ENCODE assay signal across 21 cellular contexts in the genomic region with DNA sequence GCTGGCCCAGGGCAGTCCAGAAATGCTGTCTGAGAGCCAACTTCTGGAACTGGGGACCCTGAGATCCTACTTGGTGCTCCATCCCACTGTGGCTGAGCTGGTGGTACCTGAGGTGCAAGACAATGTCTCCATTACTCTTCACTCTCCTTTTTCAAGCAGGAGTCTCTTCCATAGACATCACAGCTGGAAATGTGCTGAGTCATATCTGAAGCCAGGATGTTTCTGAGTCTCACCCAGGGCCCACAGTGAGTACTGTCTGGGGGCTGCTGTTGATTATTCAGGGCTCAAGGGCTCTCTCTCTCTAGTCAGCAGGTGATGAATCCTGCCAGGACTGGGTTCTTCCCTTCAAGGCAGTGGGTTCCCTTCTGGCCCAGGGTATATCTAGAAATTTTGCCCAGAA.
DNase-seq lines count a peak whose midpoint lies in the region; ATAC-seq and TF ChIP-seq lines count a peak whose summit lies in the region.
"Had no signal": no experiment of that assay in that cellular context is flagged by ENCODE, and none has a peak within 500 bp of the region (broad histone marks: within the 10 kb centered on the region; RNA-seq: fewer than 3 reads in every experiment).

No MANE protein-coding gene starts in this region.

- CTCF ChIA-PET in AG04450 (lab: Charles Lee), result interaction anchor here (1.1 to 2.2 kb wide), 5 partner anchors 110 to 468 kb away, joined by 3 to 20 read pairs (median 4); no protein-coding TSS in a partner anchor

- in situ Hi-C loops in KBM-7 (cut with MboI; ENCODE audit: low pct_unique_long_range_greater_than_20kb, low sequenced_read_pairs), result no loop called here

- H3K27me3 ChIP-seq in AG04450 (ENCODE audit: control insufficient read depth, insufficient read depth, low read length), result no peaks in the 10 kb centered on the region
- H3K27me3 ChIP-seq: SJSA1 had no signal

- ATAC-seq in HG02973 (IDR thresholded peaks at IDR 0.05; ENCODE audit: unreplicated experiment), result no peak
- ATAC-seq in GM21515 (IDR thresholded peaks at IDR 0.05; ENCODE audit: unreplicated experiment), result no peak
- ATAC-seq in GM21447 (IDR thresholded peaks at IDR 0.05; ENCODE audit: unreplicated experiment), result no peak
- ATAC-seq: left colon; naive thymus-derived CD8-positive, alpha-beta T cell had no signal

- TF ChIP-seq CTCF in AG04450 (IDR thresholded peaks at IDR 0.05; ENCODE audit: low read depth, low read length) (no peak), choroid plexus epithelial cell (conservative IDR thresholded peaks at IDR 0.05; ENCODE audit: low read depth, low read length) (no peak)

- no peak for DNase-seq in AG04450 (ENCODE audit: low read depth, low spot score)
- peak; percentile 28 for DNase-seq in LHCN-M2 (ENCODE audit: low read depth)
- DNase-seq in choroid plexus epithelial cell (ENCODE audit: low read depth), result peak; percentile 54
- DNase-seq in iris pigment epithelial cell (ENCODE audit: low read depth), result peak; percentile 24
- no peak for DNase-seq in KBM-7
- DNase-seq: activated CD4-positive, CD25-positive, alpha-beta regulatory T cell treated with anti-CD3 and anti-CD28 coated beads, Interleukin-2, amount 50 U/mL, for 72 hours; activated T-cell treated with anti-CD3 and anti-CD28 coated beads, Interleukin-2, amount 50 U/mL, for 24 hours; H9; left colon; naive thymus-derived CD8-positive, alpha-beta T cell; NCI-H1092 treated with DMSO at 0.1 percent for 48 hours; NCI-H187 treated with DMSO at 0.1 percent for 48 hours; NCI-H526 treated with DMSO at 0.1 percent for 48 hours; stimulated activated CD4-positive, alpha-beta T cell treated with anti-CD3 and anti-CD28 coated beads, Interleukin-12 subunit alpha, Interleukin-12 subunit beta, amount 100 ng/mL, for 4 hours; stimulated activated CD4-positive, alpha-beta T cell treated with anti-CD3 and anti-CD28 coated beads, Interleukin-4, amount 100 ng/mL, for 4 hours; stimulated activated naive CD4-positive, alpha-beta T cell; T-helper 1 cell had no signal

- peak overlapping the region; percentile 39 for H3K27ac ChIP-seq in AG04450 (ENCODE audit: low read depth, low read length)
- H3K27ac ChIP-seq: SJSA1 had no signal

- H3K9me3 ChIP-seq in AG04450 (ENCODE audit: control insufficient read depth, insufficient read depth, low read length), result peaks cover 6% of the 10 kb centered on the region; the same call in 1 of the 2 replicates

- H3K4me3 ChIP-seq in AG04450 (ENCODE audit: low read depth, low read length) (no peak overlapping the region), choroid plexus epithelial cell (ENCODE audit: low read depth, low read length) (no peak overlapping the region)
- H3K4me3 ChIP-seq: SJSA1 had no signal

- POLR2A ChIA-PET in AG04450 (lab: Yijun Ruan, JAX), result no interaction called here

Comparison
In these comparisons a context has a peak if more than half of its experiments do, and no peak if none do; other contexts are left out.
1. DNase-seq: peak in LHCN-M2 (single experiment), choroid plexus epithelial cell (single experiment) and iris pigment epithelial cell (single experiment); none in AG04450 (single experiment) and KBM-7 (single experiment).